ENCODE assay signal across 8 cellular contexts in the genomic region with DNA sequence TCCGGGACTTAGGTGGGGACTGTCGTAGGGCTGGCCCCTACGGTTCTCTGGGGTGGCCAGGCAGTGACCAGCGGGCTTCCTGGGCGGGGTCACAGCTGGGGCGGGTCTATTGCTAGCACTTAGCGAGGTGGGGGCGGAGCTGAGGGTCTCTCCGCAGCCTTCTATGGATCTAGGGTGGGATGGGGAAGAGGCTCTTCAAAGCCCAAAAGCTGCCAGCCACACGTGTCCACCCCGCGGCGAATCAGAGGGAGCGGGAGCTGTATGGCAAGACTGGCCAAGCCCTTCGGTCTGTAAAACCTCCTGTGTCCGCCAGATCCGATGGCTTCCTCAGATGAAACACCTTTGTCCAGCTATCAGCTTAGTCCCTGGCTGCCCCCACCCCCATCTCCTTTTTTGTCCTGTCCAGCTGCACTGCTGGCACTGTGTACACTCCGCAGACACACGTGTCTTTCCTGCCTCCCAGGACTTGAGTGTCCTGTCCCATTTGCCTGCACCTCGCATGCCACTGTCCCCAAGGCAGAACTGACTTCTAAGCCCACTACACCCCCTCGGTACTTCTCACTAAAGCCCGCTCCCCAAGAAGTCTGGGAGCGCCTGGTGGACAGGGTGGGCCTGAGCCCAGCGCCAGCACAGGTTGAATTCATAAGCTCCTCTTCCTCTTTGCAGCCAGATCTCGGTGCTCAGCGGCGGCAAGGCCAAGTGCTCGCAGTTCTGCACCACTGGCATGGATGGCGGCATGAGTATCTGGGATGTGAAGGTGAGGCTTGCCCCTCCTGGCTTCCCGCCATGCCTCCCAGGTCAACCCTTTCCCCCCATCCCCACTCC. TPM values are rescaled to one million over a fixed set of nuclear protein-coding genes. Genes with fewer than 3 reads are reported as not detected.
DNase-seq lines count a peak whose midpoint lies in the region; ATAC-seq and TF ChIP-seq lines count a peak whose summit lies in the region.

No MANE protein-coding gene starts in this region.

- DNase-seq in ELF-1 (ENCODE audit: low read depth, low spot score) (peak; percentile 94), NCI-H2196 treated with DMSO at 0.1 percent for 48 hours (lab: John Stamatoyannopoulos, UW; ENCODE audit: unreplicated experiment) (peak; percentile 87), choroid plexus epithelial cell (ENCODE audit: low read depth) (no peak), mucosa of descending colon (peak in 1 of 3 donors; percentile 76), CD1c-positive myeloid dendritic cell (ENCODE audit: extremely low spot score) (no peak)

- TF ChIP-seq CTCF in choroid plexus epithelial cell (conservative IDR thresholded peaks at IDR 0.05; ENCODE audit: low read depth, low read length) = no peak
- no peak for TF ChIP-seq CTCF in mucosa of descending colon (IDR thresholded peaks at IDR 0.05)

- H3K36me3 ChIP-seq in mucosa of descending colon (ENCODE audit: low read depth) = no peaks in the 10 kb centered on the region

- H3K9me3 ChIP-seq in mucosa of descending colon = no peaks in the 10 kb centered on the region

- peaks cover 21% of the 10 kb centered on the region for H3K4me1 ChIP-seq in mucosa of descending colon (ENCODE audit: low read depth)

- intact Hi-C loops in mucosa of descending colon (cut with DNase I, micrococcal nuclease) = no loop called here

- H3K4me3 ChIP-seq in choroid plexus epithelial cell (ENCODE audit: low read depth, low read length) (peak overlapping the region; percentile 59), mucosa of descending colon (no peak overlapping the region)

- ATAC-seq in mucosa of descending colon = peak; percentile 50
- ATAC-seq in GM19328 (IDR thresholded peaks at IDR 0.05; ENCODE audit: unreplicated experiment) = no peak
- ATAC-seq in HG02970 (IDR thresholded peaks at IDR 0.05; ENCODE audit: low FRiP score, unreplicated experiment) = no peak
- ATAC-seq in HG02588 (IDR thresholded peaks at IDR 0.05; ENCODE audit: unreplicated experiment) = no peak

RNA-seq across cellular contexts. Expression of a gene that starts 14.8 kb away (rescaled TPM):
- 10 to 100 TPM; 72.8 to 90.9 (median 90.7) TPM for total RNA-seq in mucosa of descending colon

RNA-seq across cellular contexts. Expression of a gene that starts 15.2 kb away (rescaled TPM):
- 10 to 100 TPM; 67.3 to 79.5 (median 76.7) TPM for total RNA-seq in mucosa of descending colon

RNA-seq across cellular contexts. Expression of a gene that starts 19.0 kb away (rescaled TPM):
- 100 to 1,000 TPM; 107 to 153 (median 119) TPM for total RNA-seq in mucosa of descending colon

RNA-seq across cellular contexts. Expression of a gene that starts 45.0 kb away (rescaled TPM):
- 1 to 10 TPM; 4.3 to 9.9 (median 6.6) TPM for total RNA-seq in mucosa of descending colon

RNA-seq across cellular contexts. Expression of a gene that starts 45.2 kb away (rescaled TPM):
- total RNA-seq in mucosa of descending colon = 10 to 100 TPM; 23.2 to 33.5 (median 24.8) TPM

Comparison
In these comparisons a context has a peak if more than half of its experiments do, and no peak if none do; other contexts are left out.
1. DNase-seq: peak in ELF-1 (single experiment) and NCI-H2196 treated with DMSO at 0.1 percent for 48 hours (single experiment); none in choroid plexus epithelial cell (single experiment) and CD1c-positive myeloid dendritic cell (single experiment).